Comparison of ENCODE assay signal across 1 cellular context in genomic region chr15:70196314-70197291, GRCh38.
TF ChIP-seq lines count a peak whose summit lies in the region.

No MANE protein-coding gene starts in this region.

TF ChIP-seq in GM12878, 131 proteins besides CTCF, POLR2A, EP300 and RAD21 (continued from another document):
- TF ChIP-seq NKRF (conservative IDR thresholded peaks at IDR 0.05) (0 out of 2 replicates have a peak, but pooled peaks have one; percentile 19), SMAD1 (IDR thresholded peaks at IDR 0.05; ENCODE audit: low read depth, partially characterized antibody) (no peak), RELA (IDR thresholded peaks at IDR 0.05; ENCODE audit: borderline replicate concordance, partially characterized antibody) (peak; percentile 67), PAX5 (IDR thresholded peaks at IDR 0.05; ENCODE audit: borderline replicate concordance, low read depth, low read length) (peak; percentile 71)
